ENCODE assay signal across 24 cellular contexts in genomic region chr9:132988244-132989013, GRCh38. TPM values are rescaled to one million over a fixed set of nuclear protein-coding genes. Genes with fewer than 3 reads are reported as not detected.
"Had no signal": no experiment of that assay in that cellular context is flagged by ENCODE, and none has a peak within 500 bp of the region (broad histone marks: within the 10 kb centered on the region; RNA-seq: fewer than 3 reads in every experiment).

No MANE protein-coding gene starts in this region.

- H3K4me2 ChIP-seq: neural progenitor cell had no signal

- H3K27me3 ChIP-seq: neural progenitor cell had no signal

- H3K27ac Mint-ChIP-seq: endodermal cell; naive thymus-derived CD8-positive, alpha-beta T cell; neural progenitor cell; stimulated activated naive B cell treated with anti-CD40 and anti-IgM and Interleukin-4, amounts not matched to agents 10 μg/mL and 1 μg/mL and 100 μg/mL, for 72 hours had no signal

- H3K9ac ChIP-seq: neural progenitor cell, parathyroid adenoma had no signal

- H3K9me3 Mint-ChIP-seq: naive thymus-derived CD8-positive, alpha-beta T cell; stimulated activated naive B cell treated with anti-CD40 and anti-IgM and Interleukin-4, amounts not matched to agents 10 μg/mL and 1 μg/mL and 100 μg/mL, for 72 hours had no signal

- H3K4me1 Mint-ChIP-seq: neural progenitor cell had no signal

- H3K9me3 ChIP-seq: psoas muscle, spleen had no signal

- H3K4me3 Mint-ChIP-seq: endodermal cell; naive thymus-derived CD8-positive, alpha-beta T cell; neural progenitor cell; stimulated activated naive B cell treated with anti-CD40 and anti-IgM and Interleukin-4, amounts not matched to agents 10 μg/mL and 1 μg/mL and 100 μg/mL, for 72 hours had no signal

- H3K36me3 Mint-ChIP-seq: naive thymus-derived CD8-positive, alpha-beta T cell; neural progenitor cell; stimulated activated naive B cell treated with anti-CD40 and anti-IgM and Interleukin-4, amounts not matched to agents 10 μg/mL and 1 μg/mL and 100 μg/mL, for 72 hours had no signal

- H3K36me3 ChIP-seq: neural progenitor cell, spleen had no signal

- ATAC-seq: left colon; left ventricle myocardium superior; naive thymus-derived CD8-positive, alpha-beta T cell; psoas muscle; sciatic nerve; stimulated activated naive B cell treated with anti-CD40 and anti-IgM and Interleukin-4, amounts not matched to agents 10 μg/mL and 1 μg/mL and 100 μg/mL, for 72 hours had no signal

- H3K4me3 ChIP-seq: coronary artery, neural progenitor cell, psoas muscle, spleen had no signal

- H3K4me1 ChIP-seq: neural progenitor cell, parathyroid adenoma had no signal

- H2AFZ ChIP-seq: neural progenitor cell, parathyroid adenoma had no signal

- DNase-seq: effector CD4-positive, alpha-beta T cell; endodermal cell; foreskin melanocyte; head of caudate nucleus; hippocampal formation; left colon; left ventricle myocardium superior; naive thymus-derived CD8-positive, alpha-beta T cell; occipital lobe; psoas muscle; spleen; stimulated activated CD4-positive, alpha-beta T cell treated with anti-CD3 and anti-CD28 coated beads, Interleukin-15, amount 100 ng/mL, for 24 hours; stimulated activated CD4-positive, alpha-beta T cell treated with anti-CD3 and anti-CD28 coated beads, Interleukin-1b, Interleukin-23, amount 100 ng/mL, for 48 hours; stimulated activated CD4-positive, alpha-beta T cell treated with anti-CD3 and anti-CD28 coated beads, Interleukin-4, amount 100 ng/mL, for 24 hours; stimulated activated naive B cell treated with anti-CD40 and anti-IgM and Interleukin-4, amounts not matched to agents 10 μg/mL and 1 μg/mL and 100 μg/mL, for 72 hours; trophoblast cell had no signal

- H3K27ac ChIP-seq: coronary artery, neural progenitor cell, parathyroid adenoma, psoas muscle, spleen had no signal

RNA-seq across cellular contexts. Expression of gene GFI1B, which starts 9.9 kb away (rescaled TPM):
- total RNA-seq: dermis microvascular lymphatic vessel endothelial cell, kidney epithelial cell, lung microvascular endothelial cell, mesenteric fat pad, occipital lobe, psoas muscle, sciatic nerve had no signal
